Comparison of ENCODE assay signal across 1 cellular context in genomic region chr12:48909698-48910097, GRCh38.
TF ChIP-seq lines count a peak whose summit lies in the region.

No MANE protein-coding gene starts in this region.

TF ChIP-seq in HepG2, 621 proteins besides CTCF, POLR2A, EP300 and RAD21:
- TF ChIP-seq ZNF121 (CRISPR knock-in tag; IDR thresholded peaks at IDR 0.05): peak; percentile 87
- 0 out of 2 replicates have a peak, but pooled peaks have one; percentile 4 for TF ChIP-seq JUN (CRISPR knock-in tag; IDR thresholded peaks at IDR 0.05)
- 0 out of 2 replicates have a peak, but pooled peaks have one; percentile 28 for TF ChIP-seq ZMYM3 (CRISPR knock-in tag; IDR thresholded peaks at IDR 0.05)
- peak; percentile 83; the same call in 1 of the 2 replicates for TF ChIP-seq ZNF460 (CRISPR knock-in tag; IDR thresholded peaks at IDR 0.05; ENCODE audit: borderline replicate concordance)
- TF ChIP-seq ZNF770 (CRISPR knock-in tag; IDR thresholded peaks at IDR 0.05): peak; percentile 90
